In the genomic region with DNA sequence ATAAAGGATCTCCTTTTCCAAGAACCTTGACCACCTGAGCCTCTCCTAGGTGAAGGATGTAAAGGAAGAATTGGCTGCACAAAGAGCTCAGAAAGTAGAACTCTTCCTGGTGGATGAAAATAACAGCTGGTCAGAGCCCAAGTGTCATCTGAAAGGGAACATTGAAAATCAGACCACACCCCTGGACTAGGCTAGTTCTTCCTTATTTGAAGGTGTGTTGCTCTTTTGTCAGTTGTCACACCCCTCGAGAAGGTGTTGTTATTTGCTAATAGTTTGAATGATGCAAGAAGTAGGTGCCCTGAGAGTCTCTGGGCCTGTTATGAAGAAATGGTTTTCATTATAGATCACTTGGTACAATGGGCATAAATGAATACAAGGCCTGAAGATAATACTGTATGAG, we compare ENCODE assay signal across 25 cellular contexts. TPM values are rescaled to one million over a fixed set of nuclear protein-coding genes. Genes with fewer than 3 reads are reported as not detected.
DNase-seq lines count a peak whose midpoint lies in the region; ATAC-seq, FAIRE-seq and TF ChIP-seq lines count a peak whose summit lies in the region.
"Had no signal": no experiment of that assay in that cellular context is flagged by ENCODE, and none has a peak within 500 bp of the region (broad histone marks: within the 10 kb centered on the region; RNA-seq: fewer than 3 reads in every experiment).

No MANE protein-coding gene starts in this region.

- BruUV-seq in MCF 10A (replicated peaks; lab: Mats Ljungman, UMichigan): no TSS peak

- no peak overlapping the region for H2AFZ ChIP-seq in hepatocyte
- H2AFZ ChIP-seq in neuronal stem cell (ENCODE audit: low read length): no peak overlapping the region
- H2AFZ ChIP-seq: GM23338 had no signal

- no peaks in the 10 kb centered on the region for H3K79me2 ChIP-seq in hepatocyte

- no peak for DNase-seq in breast epithelium (ENCODE audit: low spot score in 2 of 2)
- no peak for DNase-seq in MCF 10A (ENCODE audit: unreplicated experiment)
- DNase-seq in epithelial cell of esophagus (ENCODE audit: low read depth): peak; percentile 34
- no peak for DNase-seq in left colon
- peak; percentile 16 for DNase-seq in small intestine
- DNase-seq in hepatocyte (ENCODE audit: low spot score): no peak
- no peak for DNase-seq in neuronal stem cell (ENCODE audit: low spot score)
- no peak for DNase-seq in COR-L47 (lab: John Stamatoyannopoulos, UW)
- DNase-seq: CD4-positive, CD25-positive, alpha-beta regulatory T cell; CD8-positive, alpha-beta T cell; DMS 273 treated with DMSO at 0.1 percent for 48 hours; DMS79; EL; GF-D8; H9 had no signal

- no peak overlapping the region for H4K91ac ChIP-seq in neuronal stem cell (ENCODE audit: low read depth, low read length, poor library complexity)

- H4K20me1 ChIP-seq in hepatocyte (ENCODE audit: insufficient read depth, poor library complexity, severe bottlenecking): no peaks in the 10 kb centered on the region
- H4K20me1 ChIP-seq: BLaER1 had no signal

- H2BK12ac ChIP-seq in neuronal stem cell (ENCODE audit: low read length): no peak overlapping the region

- H3K4me2 ChIP-seq in hepatocyte (no peak overlapping the region), neuronal stem cell (ENCODE audit: insufficient read depth, low read length, poor library complexity, severe bottlenecking) (no peak overlapping the region)
- H3K4me2 ChIP-seq: BLaER1, GM23338 had no signal

- no peak for TF ChIP-seq CTCF in breast epithelium (IDR thresholded peaks at IDR 0.05)
- no peak for TF ChIP-seq CTCF in MCF 10A (IDR thresholded peaks at IDR 0.05; ENCODE audit: unreplicated experiment)
- TF ChIP-seq CTCF in epithelial cell of esophagus (IDR thresholded peaks at IDR 0.05; ENCODE audit: insufficient read depth, low read depth, low read length, missing control alignments): no peak
- no peak for TF ChIP-seq CTCF in hepatocyte (IDR thresholded peaks at IDR 0.05; ENCODE audit: poor library complexity)

- H3K4me1 ChIP-seq in breast epithelium (no peaks in the 10 kb centered on the region), small intestine (ENCODE audit: control insufficient read depth in 2 of 2, insufficient read depth in 1 of 2, low read depth in 1 of 2, low read length in 1 of 2) (no peaks in the 10 kb centered on the region), hepatocyte (ENCODE audit: insufficient read depth) (no peaks in the 10 kb centered on the region), neuronal stem cell (ENCODE audit: control insufficient read depth in 2 of 2, insufficient read depth in 1 of 2, low read depth in 1 of 2, low read length in 2 of 2) (no peaks in the 10 kb centered on the region)

- H3K4me3 ChIP-seq in breast epithelium (no peak overlapping the region), epithelial cell of esophagus (ENCODE audit: low read length) (no peak overlapping the region), small intestine (ENCODE audit: low read depth in 1 of 2, low read length in 2 of 2) (no peak overlapping the region), hepatocyte (no peak overlapping the region), neuronal stem cell (ENCODE audit: low read length in 2 of 2) (no peak overlapping the region)
- H3K4me3 ChIP-seq: BLaER1, GM23338 had no signal

- no peak overlapping the region for H3K9ac ChIP-seq in neuronal stem cell (ENCODE audit: low read depth, low read length, poor library complexity)
- H3K9ac ChIP-seq: BLaER1 had no signal

- H3K18ac ChIP-seq in neuronal stem cell (ENCODE audit: low read length): no peak overlapping the region

- no peak overlapping the region for H2AK5ac ChIP-seq in neuronal stem cell (ENCODE audit: low read depth, low read length)

- no peak overlapping the region for H4K8ac ChIP-seq in neuronal stem cell (ENCODE audit: low read depth, low read length)

- no peaks in the 10 kb centered on the region for H3K79me1 ChIP-seq in neuronal stem cell (ENCODE audit: low read depth, low read length)

- peak overlapping the region; percentile 38 to 56 for H3K27ac ChIP-seq in breast epithelium
- H3K27ac ChIP-seq in small intestine (ENCODE audit: low read depth in 1 of 2, low read length in 1 of 2): no peak overlapping the region
- H3K27ac ChIP-seq in hepatocyte: no peak overlapping the region
- no peak overlapping the region for H3K27ac ChIP-seq in neuronal stem cell (replicated peaks; ENCODE audit: low read length)
- H3K27ac ChIP-seq: 22Rv1, BLaER1, C4-2B had no signal

- H3K36me3 ChIP-seq in breast epithelium: no peaks in the 10 kb centered on the region
- no peaks in the 10 kb centered on the region for H3K36me3 ChIP-seq in small intestine (ENCODE audit: control insufficient read depth in 2 of 2, insufficient read depth in 2 of 2, low read length in 2 of 2)
- H3K36me3 ChIP-seq in hepatocyte (replicated peaks; ENCODE audit: insufficient read depth, low read depth): no peaks in the 10 kb centered on the region
- H3K36me3 ChIP-seq in neuronal stem cell (replicated peaks in 1 of 2; ENCODE audit: control insufficient read depth in 2 of 2, insufficient read depth in 2 of 2, low read length in 2 of 2): no peaks in the 10 kb centered on the region
- H3K36me3 ChIP-seq: BLaER1 had no signal

- no peaks in the 10 kb centered on the region for H3K27me3 Mint-ChIP-seq in MCF 10A (ENCODE audit: insufficient read depth, unreplicated experiment)
- H3K27me3 Mint-ChIP-seq: CD4-positive, CD25-positive, alpha-beta regulatory T cell had no signal

- no peak overlapping the region for H3K23ac ChIP-seq in neuronal stem cell (ENCODE audit: low read depth, low read length, poor library complexity)

- H3K4ac ChIP-seq in neuronal stem cell (ENCODE audit: low read length): no peak overlapping the region

- intact Hi-C loops in breast epithelium (cut with DNase I; ENCODE audit: low total_unique reads): no loop called here
- intact Hi-C loops in MCF 10A (cut with micrococcal nuclease): no loop called here
- intact Hi-C loops in left colon (cut with DNase I, micrococcal nuclease): no loop called here

- 36 to 69% (median 64%) methylated on average over 1 of the region's 1 CpG for WGBS in small intestine, 3 donors
- WGBS in hepatocyte (ENCODE audit: low lambda C conversion rate, missing lambda C conversion rate): 91% methylated on average over 1 of the region's 1 CpG
- WGBS in neuronal stem cell (ENCODE audit: extremely low coverage in 2 of 2, insufficient read length in 2 of 2, insufficient replicate concordance in 1 of 2), 2 donors: no CpG with 5 or more reads among the region's 1 CpG

- no peak overlapping the region for H3K27ac Mint-ChIP-seq in MCF 10A (ENCODE audit: low read depth, unreplicated experiment)
- H3K27ac Mint-ChIP-seq: B cell; CD4-positive, CD25-positive, alpha-beta regulatory T cell; CD8-positive, alpha-beta T cell; GM23338; H9 had no signal

- H3K9me2 ChIP-seq in hepatocyte (replicated peaks; ENCODE audit: insufficient read depth): no peaks in the 10 kb centered on the region

- no peaks in the 10 kb centered on the region for H3K9me3 Mint-ChIP-seq in MCF 10A (ENCODE audit: unreplicated experiment)

- no peaks in the 10 kb centered on the region for H3K9me3 ChIP-seq in breast epithelium
- H3K9me3 ChIP-seq in small intestine (ENCODE audit: control insufficient read depth, low read depth): no peaks in the 10 kb centered on the region
- no peaks in the 10 kb centered on the region for H3K9me3 ChIP-seq in hepatocyte (ENCODE audit: low read depth)
- H3K9me3 ChIP-seq in neuronal stem cell (replicated peaks in 1 of 2; ENCODE audit: control insufficient read depth in 2 of 2, insufficient read depth in 1 of 2, low read depth in 1 of 2, low read length in 2 of 2): peaks cover 0 to 8% of the 10 kb centered on the region in 2 donors

- H3K4me3 Mint-ChIP-seq in MCF 10A (ENCODE audit: unreplicated experiment): no peak overlapping the region
- H3K4me3 Mint-ChIP-seq: B cell; CD4-positive, CD25-positive, alpha-beta regulatory T cell; CD8-positive, alpha-beta T cell; GM23338; H9 had no signal

- FAIRE-seq in small intestine (lab: Jason Lieb, UNC): no peak
- FAIRE-seq: A204.1, D721Med, GM12891, GM18507 had no signal

- H3K27me3 ChIP-seq in breast epithelium (no peaks in the 10 kb centered on the region), small intestine (ENCODE audit: control insufficient read depth in 2 of 2, insufficient read depth in 2 of 2, low read length in 2 of 2) (no peaks in the 10 kb centered on the region), hepatocyte (no peaks in the 10 kb centered on the region), neuronal stem cell (ENCODE audit: control insufficient read depth in 3 of 3, insufficient read depth in 3 of 3, low read depth in 1 of 3, low read length in 3 of 3) (no peaks in the 10 kb centered on the region)
- H3K27me3 ChIP-seq: BLaER1 had no signal

- ATAC-seq in left colon: peak; percentile 98
- ATAC-seq: CD8-positive, alpha-beta T cell; GM23338; HCT116 had no signal

- no peaks in the 10 kb centered on the region for H3K4me1 Mint-ChIP-seq in MCF 10A (ENCODE audit: insufficient read depth, unreplicated experiment)
- H3K4me1 Mint-ChIP-seq: B cell; CD4-positive, CD25-positive, alpha-beta regulatory T cell; GM23338 had no signal

- no peak overlapping the region for H3K14ac ChIP-seq in neuronal stem cell (ENCODE audit: low read length)

- POLR2A ChIA-PET in MCF 10A (lab: Yijun Ruan, JAX): interaction anchor here (1.1 kb wide), 1 partner anchor 8 kb away, joined by 3 read pairs; no protein-coding TSS in a partner anchor

- H2BK15ac ChIP-seq in neuronal stem cell (ENCODE audit: low read length): no peak overlapping the region

- no peak overlapping the region for H2BK5ac ChIP-seq in neuronal stem cell (ENCODE audit: low read length)

- no peaks in the 10 kb centered on the region for H3K36me3 Mint-ChIP-seq in MCF 10A (ENCODE audit: insufficient read depth, unreplicated experiment)
- H3K36me3 Mint-ChIP-seq: CD8-positive, alpha-beta T cell had no signal

- no peak for TF ChIP-seq POLR2A in breast epithelium (IDR thresholded peaks at IDR 0.05)

- H2BK120ac ChIP-seq in neuronal stem cell (ENCODE audit: low read depth, low read length): no peak overlapping the region

- CTCF ChIA-PET in MCF 10A (lab: Yijun Ruan, JAX): interaction anchor here (0.6 kb wide), 1 partner anchor 25 kb away, joined by 3 read pairs; no protein-coding TSS in a partner anchor

RNA-seq across cellular contexts. Expression of gene NHLRC1, which starts 31.1 kb away (rescaled TPM):
- total RNA-seq in breast epithelium: 1 to 10 TPM; 2.0 to 3.2 (median 2.7) TPM
- total RNA-seq in MCF 10A (2022): not detected in 2 replicates
- 1 to 10 TPM; 2.3 TPM for total RNA-seq in left colon
- 1 to 10 TPM; 1.1 to 5.2 (median 1.9) TPM for polyA plus RNA-seq in small intestine
- 0.84 and 1.5 TPM in 2 replicates for total RNA-seq in hepatocyte
- polyA plus RNA-seq in hepatocyte: 0.99 and 1.6 TPM in 2 replicates
- not detected for polyA plus RNA-seq in neuronal stem cell (2013, experiment 1 of 2)
- polyA plus RNA-seq in neuronal stem cell (2013, experiment 2 of 2): not detected

Comparison
In these comparisons a context has a peak if more than half of its experiments do, and no peak if none do; other contexts are left out.
1. DNase-seq: peak in epithelial cell of esophagus (single experiment) and small intestine (single experiment); none in breast epithelium (0 of 2), MCF 10A (single experiment), left colon (0 of 2), hepatocyte (single experiment), neuronal stem cell (single experiment) and COR-L47 (single experiment).
2. H3K27ac ChIP-seq: peak in breast epithelium (2 of 2); none in small intestine (0 of 2), hepatocyte (single experiment) and neuronal stem cell (single experiment).